In genomic region chr1:198156745-198157240, GRCh38 we compare ENCODE assay signal across 8 cellular contexts. TPM values are rescaled to one million over a fixed set of nuclear protein-coding genes. Genes with fewer than 3 reads are reported as not detected.
A peak's percentile ranks its signal among the peaks of the same experiment; 100 is the strongest.
DNase-seq lines count a peak whose midpoint lies in the region; ATAC-seq and TF ChIP-seq lines count a peak whose summit lies in the region.

NEK7 (plus strand) TSS chr1:198156998; CDS start chr1:198232581, 75,583 bp downstream.

- H3K4me1 Mint-ChIP-seq in naive B cell, result peaks cover 27 to 37% (median 31%) of the 10 kb centered on the region in 3 donors

- ATAC-seq in GM21786 (IDR thresholded peaks at IDR 0.05; ENCODE audit: unreplicated experiment) (peak; percentile 35), naive B cell (ENCODE audit: low read depth in 2 of 2) (peak; percentile 43 to 45)

- H3K9me3 ChIP-seq in Peyer's patch, result no peaks in the 10 kb centered on the region

- H3K36me3 Mint-ChIP-seq in naive B cell, result peaks cover 0 to 8% of the 10 kb centered on the region in 2 donors

- DNase-seq in Daoy (ENCODE audit: low read depth), result peak; percentile 92
- DNase-seq in Peyer's patch, result peak; percentile 74 to 92 (median 91)
- peak; percentile 53 for DNase-seq in activated T-helper 9 cell treated with anti-CD3 and anti-CD28 coated beads, Interleukin-2, amount 50 U/mL, for 16 hours (ENCODE audit: low read depth)
- DNase-seq in fibroblast of mammary gland (ENCODE audit: low read depth), result peak; percentile 74
- peak; percentile 63 for DNase-seq in naive B cell
- DNase-seq in substantia nigra (lab: John Stamatoyannopoulos, UW), result peak; percentile 29 to 86 (median 71)

- H3K27ac ChIP-seq in KMS-11, result peak within 1 kb of the TSS; percentile 78
- peak within 1 kb of the TSS; percentile 94 to 100 (median 98) for H3K27ac ChIP-seq in Peyer's patch
- peak within 1 kb of the TSS; percentile 95 for H3K27ac ChIP-seq in substantia nigra (ENCODE audit: low read depth, low read length, poor library complexity, severe bottlenecking)

- no peaks in the 10 kb centered on the region for H3K36me3 ChIP-seq in KMS-11 (ENCODE audit: insufficient read depth)
- no peaks in the 10 kb centered on the region for H3K36me3 ChIP-seq in Peyer's patch

- H3K9ac ChIP-seq in KMS-11, result peak within 1 kb of the TSS; percentile 72

- peak within 1 kb of the TSS; percentile 85 for H3K4me2 ChIP-seq in KMS-11

- H2AFZ ChIP-seq in KMS-11 (ENCODE audit: low read depth), result peak within 1 kb of the TSS; percentile 95

- no peaks in the 10 kb centered on the region for H3K27me3 Mint-ChIP-seq in naive B cell

- peak within 1 kb of the TSS; percentile 97 to 100 (median 99) for H3K4me3 Mint-ChIP-seq in naive B cell

- no peaks in the 10 kb centered on the region for H4K20me1 ChIP-seq in KMS-11 (ENCODE audit: insufficient read depth)

- H3K9me3 Mint-ChIP-seq in naive B cell, result no peaks in the 10 kb centered on the region

- peaks cover 28% of the 10 kb centered on the region for H3K4me1 ChIP-seq in KMS-11 (ENCODE audit: low read depth, poor library complexity, severe bottlenecking)
- H3K4me1 ChIP-seq in Peyer's patch, result peaks cover 0 to 15% (median 7%) of the 10 kb centered on the region in 4 donors

- peak within 1 kb of the TSS; percentile 96 to 99 (median 98) for H3K27ac Mint-ChIP-seq in naive B cell

- no peaks in the 10 kb centered on the region for H3K27me3 ChIP-seq in KMS-11 (ENCODE audit: insufficient read depth, low read depth)
- H3K27me3 ChIP-seq in Peyer's patch, result no peaks in the 10 kb centered on the region

- H3K4me3 ChIP-seq in KMS-11 (IDR thresholded peaks at IDR 0.05; ENCODE audit: insufficient read depth, low read depth, low read length) (peak within 1 kb of the TSS; percentile 92), Peyer's patch (peak within 1 kb of the TSS; percentile 78 to 97 (median 91)), fibroblast of mammary gland (ENCODE audit: control insufficient read depth, low read depth, low read length) (peak within 1 kb of the TSS; percentile 60)

- peaks cover 47% of the 10 kb centered on the region for H3K79me2 ChIP-seq in KMS-11 (ENCODE audit: insufficient read depth, low read depth)

- TF ChIP-seq POLR2A in Peyer's patch (IDR thresholded peaks at IDR 0.05), result peak; percentile 83 to 88

- TF ChIP-seq CTCF in KMS-11 (conservative IDR thresholded peaks at IDR 0.05; ENCODE audit: low read depth, low read length), result no peak
- peak in 3 of 6 experiments; percentile 9 to 17 (median 15) for TF ChIP-seq CTCF in Peyer's patch (IDR thresholded peaks at IDR 0.05)
- no peak for TF ChIP-seq CTCF in fibroblast of mammary gland (conservative IDR thresholded peaks at IDR 0.05; ENCODE audit: control insufficient read depth, insufficient read depth, low read depth, low read length)

RNA-seq across cellular contexts. Expression of gene NEK7, which starts in this region (rescaled TPM):
- total RNA-seq in Daoy (2014; rRNA removed; shearing (Covaris generic)), result 46.1 and 59.3 TPM in 2 replicates
- total RNA-seq in Peyer's patch, result 10 to 100 TPM; 62.3 to 75.1 (median 66.5) TPM
- 10 to 100 TPM; 26.4 to 41.2 (median 34.2) TPM for polyA plus RNA-seq in naive B cell (ENCODE audit: low read depth in 6 of 6)

Comparison
In these comparisons a context has a peak if more than half of its experiments do, and no peak if none do; other contexts are left out.
1. Peak in every context shown above with its lines: DNase-seq, ATAC-seq, H3K4me3 ChIP-seq and H3K27ac ChIP-seq.